Comparison of ENCODE assay signal across 1 cellular context in the genomic region with DNA sequence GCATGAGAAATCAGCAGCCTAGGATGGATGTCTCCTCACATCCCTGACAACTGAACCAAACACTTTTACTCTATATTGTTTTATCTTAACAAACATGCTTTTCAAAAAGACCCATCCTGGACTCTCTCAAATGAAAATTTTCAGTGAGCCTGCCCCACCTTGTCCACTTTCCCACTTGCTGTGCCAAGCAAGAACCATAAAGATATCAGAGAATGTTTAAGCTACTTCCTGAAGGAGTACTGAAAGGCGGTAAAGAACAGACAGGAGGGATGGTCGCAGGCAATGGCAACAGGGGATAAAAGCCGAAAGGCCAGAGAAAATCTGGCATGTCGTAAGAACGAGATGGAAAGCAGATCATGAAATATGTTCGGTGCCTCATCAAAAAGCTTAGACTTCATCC.
TF ChIP-seq lines count a peak whose summit lies in the region.

No MANE protein-coding gene starts in this region.

TF ChIP-seq in WTC11, 78 proteins besides CTCF, POLR2A, EP300 and RAD21 (continued from another document):
- TF ChIP-seq, protein P1, sequence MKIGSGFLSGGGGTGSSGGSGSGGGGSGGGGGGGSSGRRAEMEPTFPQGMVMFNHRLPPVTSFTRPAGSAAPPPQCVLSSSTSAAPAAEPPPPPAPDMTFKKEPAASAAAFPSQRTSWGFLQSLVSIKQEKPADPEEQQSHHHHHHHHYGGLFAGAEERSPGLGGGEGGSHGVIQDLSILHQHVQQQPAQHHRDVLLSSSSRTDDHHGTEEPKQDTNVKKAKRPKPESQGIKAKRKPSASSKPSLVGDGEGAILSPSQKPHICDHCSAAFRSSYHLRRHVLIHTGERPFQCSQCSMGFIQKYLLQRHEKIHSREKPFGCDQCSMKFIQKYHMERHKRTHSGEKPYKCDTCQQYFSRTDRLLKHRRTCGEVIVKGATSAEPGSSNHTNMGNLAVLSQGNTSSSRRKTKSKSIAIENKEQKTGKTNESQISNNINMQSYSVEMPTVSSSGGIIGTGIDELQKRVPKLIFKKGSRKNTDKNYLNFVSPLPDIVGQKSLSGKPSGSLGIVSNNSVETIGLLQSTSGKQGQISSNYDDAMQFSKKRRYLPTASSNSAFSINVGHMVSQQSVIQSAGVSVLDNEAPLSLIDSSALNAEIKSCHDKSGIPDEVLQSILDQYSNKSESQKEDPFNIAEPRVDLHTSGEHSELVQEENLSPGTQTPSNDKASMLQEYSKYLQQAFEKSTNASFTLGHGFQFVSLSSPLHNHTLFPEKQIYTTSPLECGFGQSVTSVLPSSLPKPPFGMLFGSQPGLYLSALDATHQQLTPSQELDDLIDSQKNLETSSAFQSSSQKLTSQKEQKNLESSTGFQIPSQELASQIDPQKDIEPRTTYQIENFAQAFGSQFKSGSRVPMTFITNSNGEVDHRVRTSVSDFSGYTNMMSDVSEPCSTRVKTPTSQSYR (CRISPR knock-in tag; IDR thresholded peaks at IDR 0.05) = no peak
- TF ChIP-seq, protein P2, sequence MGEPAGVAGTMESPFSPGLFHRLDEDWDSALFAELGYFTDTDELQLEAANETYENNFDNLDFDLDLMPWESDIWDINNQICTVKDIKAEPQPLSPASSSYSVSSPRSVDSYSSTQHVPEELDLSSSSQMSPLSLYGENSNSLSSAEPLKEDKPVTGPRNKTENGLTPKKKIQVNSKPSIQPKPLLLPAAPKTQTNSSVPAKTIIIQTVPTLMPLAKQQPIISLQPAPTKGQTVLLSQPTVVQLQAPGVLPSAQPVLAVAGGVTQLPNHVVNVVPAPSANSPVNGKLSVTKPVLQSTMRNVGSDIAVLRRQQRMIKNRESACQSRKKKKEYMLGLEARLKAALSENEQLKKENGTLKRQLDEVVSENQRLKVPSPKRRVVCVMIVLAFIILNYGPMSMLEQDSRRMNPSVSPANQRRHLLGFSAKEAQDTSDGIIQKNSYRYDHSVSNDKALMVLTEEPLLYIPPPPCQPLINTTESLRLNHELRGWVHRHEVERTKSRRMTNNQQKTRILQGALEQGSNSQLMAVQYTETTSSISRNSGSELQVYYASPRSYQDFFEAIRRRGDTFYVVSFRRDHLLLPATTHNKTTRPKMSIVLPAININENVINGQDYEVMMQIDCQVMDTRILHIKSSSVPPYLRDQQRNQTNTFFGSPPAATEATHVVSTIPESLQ (CRISPR knock-in tag; IDR thresholded peaks at IDR 0.05) = no peak
- no peak for TF ChIP-seq NFE2L1 (CRISPR knock-in tag; IDR thresholded peaks at IDR 0.05)
- TF ChIP-seq, protein P3, sequence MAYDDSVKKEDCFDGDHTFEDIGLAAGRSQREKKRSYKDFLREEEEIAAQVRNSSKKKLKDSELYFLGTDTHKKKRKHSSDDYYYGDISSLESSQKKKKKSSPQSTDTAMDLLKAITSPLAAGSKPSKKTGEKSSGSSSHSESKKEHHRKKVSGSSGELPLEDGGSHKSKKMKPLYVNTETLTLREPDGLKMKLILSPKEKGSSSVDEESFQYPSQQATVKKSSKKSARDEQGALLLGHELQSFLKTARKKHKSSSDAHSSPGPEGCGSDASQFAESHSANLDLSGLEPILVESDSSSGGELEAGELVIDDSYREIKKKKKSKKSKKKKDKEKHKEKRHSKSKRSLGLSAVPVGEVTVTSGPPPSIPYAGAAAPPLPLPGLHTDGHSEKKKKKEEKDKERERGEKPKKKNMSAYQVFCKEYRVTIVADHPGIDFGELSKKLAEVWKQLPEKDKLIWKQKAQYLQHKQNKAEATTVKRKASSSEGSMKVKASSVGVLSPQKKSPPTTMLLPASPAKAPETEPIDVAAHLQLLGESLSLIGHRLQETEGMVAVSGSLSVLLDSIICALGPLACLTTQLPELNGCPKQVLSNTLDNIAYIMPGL (CRISPR knock-in tag; IDR thresholded peaks at IDR 0.05) = no peak
- TF ChIP-seq, protein P4, sequence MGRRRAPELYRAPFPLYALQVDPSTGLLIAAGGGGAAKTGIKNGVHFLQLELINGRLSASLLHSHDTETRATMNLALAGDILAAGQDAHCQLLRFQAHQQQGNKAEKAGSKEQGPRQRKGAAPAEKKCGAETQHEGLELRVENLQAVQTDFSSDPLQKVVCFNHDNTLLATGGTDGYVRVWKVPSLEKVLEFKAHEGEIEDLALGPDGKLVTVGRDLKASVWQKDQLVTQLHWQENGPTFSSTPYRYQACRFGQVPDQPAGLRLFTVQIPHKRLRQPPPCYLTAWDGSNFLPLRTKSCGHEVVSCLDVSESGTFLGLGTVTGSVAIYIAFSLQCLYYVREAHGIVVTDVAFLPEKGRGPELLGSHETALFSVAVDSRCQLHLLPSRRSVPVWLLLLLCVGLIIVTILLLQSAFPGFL (CRISPR knock-in tag; IDR thresholded peaks at IDR 0.05; ENCODE audit: borderline replicate concordance) = no peak
- TF ChIP-seq OVOL2 (CRISPR knock-in tag; IDR thresholded peaks at IDR 0.05; ENCODE audit: borderline replicate concordance) = no peak
- TF ChIP-seq ZNF416 (CRISPR knock-in tag; IDR thresholded peaks at IDR 0.05) = no peak
